In genomic region chr5:142864293-142865260, GRCh38 we compare ENCODE assay signal across 15 cellular contexts.
DNase-seq lines count a peak whose midpoint lies in the region; ATAC-seq and TF ChIP-seq lines count a peak whose summit lies in the region.
"Had no signal": no experiment of that assay in that cellular context is flagged by ENCODE, and none has a peak within 500 bp of the region (broad histone marks: within the 10 kb centered on the region; RNA-seq: fewer than 3 reads in every experiment).

No MANE protein-coding gene starts in this region.

- no peaks in the 10 kb centered on the region for H3K9me3 Mint-ChIP-seq in CD4-positive, alpha-beta T cell
- H3K9me3 Mint-ChIP-seq in mesothelial cell of epicardium = no peaks in the 10 kb centered on the region
- no peaks in the 10 kb centered on the region for H3K9me3 Mint-ChIP-seq in activated T-helper 1 cell treated with anti-CD3 and anti-CD28 coated beads, Interleukin-12 subunit alpha, Interleukin-12 subunit beta, Interleukin-2, Interleukin-4 antibody, amounts not matched to agents 30 ng/mL and 10 ng/mL and 1 ng/mL, durations not matched to agents 14 hours and 24 hours and 36 hours
- H3K9me3 Mint-ChIP-seq: stimulated activated naive B cell treated with anti-CD40 and anti-IgM and Interleukin-4, amounts not matched to agents 10 μg/mL and 1 μg/mL and 100 μg/mL, for 72 hours had no signal

- H3K27me3 ChIP-seq in CD4-positive, alpha-beta T cell (ENCODE audit: control insufficient read depth, insufficient read depth, low read length) = no peaks in the 10 kb centered on the region
- H3K27me3 ChIP-seq in HUES48 (ENCODE audit: control insufficient read depth, insufficient read depth, low read length) (no peaks in the 10 kb centered on the region), thyroid gland (no peaks in the 10 kb centered on the region)
- H3K27me3 ChIP-seq: BLaER1, body of pancreas had no signal

- H3K4me1 Mint-ChIP-seq in CD4-positive, alpha-beta T cell (ENCODE audit: low read depth) = peaks cover 58% of the 10 kb centered on the region
- peaks cover 34% of the 10 kb centered on the region for H3K4me1 Mint-ChIP-seq in mesothelial cell of epicardium
- H3K4me1 Mint-ChIP-seq in activated T-helper 1 cell treated with anti-CD3 and anti-CD28 coated beads, Interleukin-12 subunit alpha, Interleukin-12 subunit beta, Interleukin-2, Interleukin-4 antibody, amounts not matched to agents 30 ng/mL and 10 ng/mL and 1 ng/mL, durations not matched to agents 14 hours and 24 hours and 36 hours (ENCODE audit: low read depth) = peaks cover 41% of the 10 kb centered on the region

- no peak for TF ChIP-seq POLR2A in thyroid gland (IDR thresholded peaks at IDR 0.05)

- H3K4me3 Mint-ChIP-seq in CD4-positive, alpha-beta T cell = no peak overlapping the region
- H3K4me3 Mint-ChIP-seq in mesothelial cell of epicardium = no peak overlapping the region
- no peak overlapping the region for H3K4me3 Mint-ChIP-seq in activated T-helper 1 cell treated with anti-CD3 and anti-CD28 coated beads, Interleukin-12 subunit alpha, Interleukin-12 subunit beta, Interleukin-2, Interleukin-4 antibody, amounts not matched to agents 30 ng/mL and 10 ng/mL and 1 ng/mL, durations not matched to agents 14 hours and 24 hours and 36 hours
- H3K4me3 Mint-ChIP-seq: stimulated activated naive B cell treated with anti-CD40 and anti-IgM and Interleukin-4, amounts not matched to agents 10 μg/mL and 1 μg/mL and 100 μg/mL, for 72 hours had no signal

- H3K9me3 ChIP-seq in CD4-positive, alpha-beta T cell (ENCODE audit: control insufficient read depth, low read length) = no peaks in the 10 kb centered on the region
- no peaks in the 10 kb centered on the region for H3K9me3 ChIP-seq in HUES48 (ENCODE audit: control insufficient read depth, insufficient read depth, low read length)
- H3K9me3 ChIP-seq in thyroid gland = no peaks in the 10 kb centered on the region
- H3K9me3 ChIP-seq: BLaER1, body of pancreas had no signal

- no peak overlapping the region for H3K9ac ChIP-seq in HUES48 (ENCODE audit: low read depth, low read length)
- H3K9ac ChIP-seq: BLaER1 had no signal

- no peak for DNase-seq in CD4-positive, alpha-beta T cell
- DNase-seq in mesothelial cell of epicardium (ENCODE audit: low spot score in 2 of 2, unreplicated experiment in 2 of 2) = no peak
- no peak for DNase-seq in HCEC 1CT
- DNase-seq in occipital lobe (lab: John Stamatoyannopoulos, UW) = no peak
- DNase-seq in thyroid gland = no peak
- no peak for DNase-seq in activated T-helper 1 cell treated with anti-CD3 and anti-CD28 coated beads, Interleukin-12 subunit alpha, Interleukin-12 subunit beta, Interleukin-2, Interleukin-4 antibody, amounts not matched to agents 30 ng/mL and 10 ng/mL and 1 ng/mL, durations not matched to agents 14 hours and 24 hours and 36 hours (ENCODE audit: low spot score)
- DNase-seq: activated T-cell treated with anti-CD3 and anti-CD28 coated beads for 4 hours; GF-D8; NCI-H146; NCI-H524 treated with DMSO at 0.1 percent for 48 hours; stimulated activated naive B cell treated with anti-CD40 and anti-IgM and Interleukin-4, amounts not matched to agents 10 μg/mL and 1 μg/mL and 100 μg/mL, for 72 hours had no signal

- ATAC-seq in CD4-positive, alpha-beta T cell (ENCODE audit: poor library complexity) = no peak
- ATAC-seq in esophagus mucosa = peak; percentile 10
- ATAC-seq: body of pancreas; stimulated activated naive B cell treated with anti-CD40 and anti-IgM and Interleukin-4, amounts not matched to agents 10 μg/mL and 1 μg/mL and 100 μg/mL, for 72 hours had no signal

- no peaks in the 10 kb centered on the region for H3K36me3 Mint-ChIP-seq in CD4-positive, alpha-beta T cell (ENCODE audit: low read depth)
- H3K36me3 Mint-ChIP-seq in mesothelial cell of epicardium = no peaks in the 10 kb centered on the region
- no peaks in the 10 kb centered on the region for H3K36me3 Mint-ChIP-seq in activated T-helper 1 cell treated with anti-CD3 and anti-CD28 coated beads, Interleukin-12 subunit alpha, Interleukin-12 subunit beta, Interleukin-2, Interleukin-4 antibody, amounts not matched to agents 30 ng/mL and 10 ng/mL and 1 ng/mL, durations not matched to agents 14 hours and 24 hours and 36 hours (ENCODE audit: low read depth)
- H3K36me3 Mint-ChIP-seq: stimulated activated naive B cell treated with anti-CD40 and anti-IgM and Interleukin-4, amounts not matched to agents 10 μg/mL and 1 μg/mL and 100 μg/mL, for 72 hours had no signal

- no peak for TF ChIP-seq CTCF in CD4-positive, alpha-beta T cell (IDR thresholded peaks at IDR 0.05)
- TF ChIP-seq CTCF in mesothelial cell of epicardium (IDR thresholded peaks at IDR 0.05; ENCODE audit: unreplicated experiment) (no peak), thyroid gland (IDR thresholded peaks at IDR 0.05) (no peak)

- H3K4me3 ChIP-seq in HUES48 (ENCODE audit: low read depth, low read length) (peak overlapping the region; percentile 23), thyroid gland (replicated peaks in 1 of 3) (no peak overlapping the region)
- H3K4me3 ChIP-seq: BLaER1, body of pancreas had no signal

- CTCF ChIA-PET in CD4-positive, alpha-beta T cell (lab: Charles Lee) = interaction anchor here (1.2 to 2.6 kb wide), 3 partner anchors 16 to 151 kb away, joined by 3 to 7 read pairs (median 4); no protein-coding TSS in a partner anchor

- H3K27me3 Mint-ChIP-seq in CD4-positive, alpha-beta T cell = no peaks in the 10 kb centered on the region
- H3K27me3 Mint-ChIP-seq in mesothelial cell of epicardium (ENCODE audit: low read depth) = no peaks in the 10 kb centered on the region
- peaks cover 3% of the 10 kb centered on the region for H3K27me3 Mint-ChIP-seq in activated T-helper 1 cell treated with anti-CD3 and anti-CD28 coated beads, Interleukin-12 subunit alpha, Interleukin-12 subunit beta, Interleukin-2, Interleukin-4 antibody, amounts not matched to agents 30 ng/mL and 10 ng/mL and 1 ng/mL, durations not matched to agents 14 hours and 24 hours and 36 hours (ENCODE audit: insufficient read depth)

- WGBS in thyroid gland, 2 donors = 89 to 90% methylated on average over 13 of the region's 13 CpGs

- POLR2A ChIA-PET in CD4-positive, alpha-beta T cell (lab: Charles Lee) = interaction anchor here (0.7 to 3.7 kb wide), 3 partner anchors 23 to 94 kb away, joined by 3 to 13 read pairs (median 4); partner anchors contain the start of gene ARHGAP26

- H3K27ac Mint-ChIP-seq in CD4-positive, alpha-beta T cell = peak overlapping the region; percentile 84
- H3K27ac Mint-ChIP-seq in mesothelial cell of epicardium = peak overlapping the region; percentile 75
- no peak overlapping the region for H3K27ac Mint-ChIP-seq in activated T-helper 1 cell treated with anti-CD3 and anti-CD28 coated beads, Interleukin-12 subunit alpha, Interleukin-12 subunit beta, Interleukin-2, Interleukin-4 antibody, amounts not matched to agents 30 ng/mL and 10 ng/mL and 1 ng/mL, durations not matched to agents 14 hours and 24 hours and 36 hours
- H3K27ac Mint-ChIP-seq: stimulated activated naive B cell treated with anti-CD40 and anti-IgM and Interleukin-4, amounts not matched to agents 10 μg/mL and 1 μg/mL and 100 μg/mL, for 72 hours had no signal

- H3K36me3 ChIP-seq in HUES48 (ENCODE audit: control insufficient read depth, insufficient read depth, low read length) (no peaks in the 10 kb centered on the region), thyroid gland (no peaks in the 10 kb centered on the region)
- H3K36me3 ChIP-seq: BLaER1 had no signal

- H3K4me1 ChIP-seq in HUES48 (ENCODE audit: control insufficient read depth, insufficient read depth, low read length) (peaks cover 44% of the 10 kb centered on the region), thyroid gland (peaks cover 8 to 39% of the 10 kb centered on the region in 2 donors)

- H3K27ac ChIP-seq in CD4-positive, alpha-beta T cell (ENCODE audit: low read depth, low read length) = no peak overlapping the region
- H3K27ac ChIP-seq in HUES48 (ENCODE audit: low read depth, low read length) = peak overlapping the region; percentile 82
- H3K27ac ChIP-seq in thyroid gland = no peak overlapping the region
- H3K27ac ChIP-seq: BLaER1, body of pancreas had no signal

- intact Hi-C loops in CD4-positive, alpha-beta T cell (cut with DNase I, micrococcal nuclease) = loop anchor here (10.0 kb wide), 2 partner anchors 700 to 710 kb away; no protein-coding TSS in a partner anchor
- intact Hi-C loops in thyroid gland (cut with DNase I) = loop anchor here (5.0 kb wide), 1 partner anchor 92 kb away; the partner anchor contains the start of gene ARHGAP26
- intact Hi-C loops in activated T-helper 1 cell treated with anti-CD3 and anti-CD28 coated beads, Interleukin-12 subunit alpha, Interleukin-12 subunit beta, Interleukin-2, Interleukin-4 antibody, amounts not matched to agents 30 ng/mL and 10 ng/mL and 1 ng/mL, durations not matched to agents 14 hours and 24 hours and 36 hours (cut with micrococcal nuclease) = no loop called here
